Comparison of ENCODE assay signal across 11 cellular contexts in the genomic region with DNA sequence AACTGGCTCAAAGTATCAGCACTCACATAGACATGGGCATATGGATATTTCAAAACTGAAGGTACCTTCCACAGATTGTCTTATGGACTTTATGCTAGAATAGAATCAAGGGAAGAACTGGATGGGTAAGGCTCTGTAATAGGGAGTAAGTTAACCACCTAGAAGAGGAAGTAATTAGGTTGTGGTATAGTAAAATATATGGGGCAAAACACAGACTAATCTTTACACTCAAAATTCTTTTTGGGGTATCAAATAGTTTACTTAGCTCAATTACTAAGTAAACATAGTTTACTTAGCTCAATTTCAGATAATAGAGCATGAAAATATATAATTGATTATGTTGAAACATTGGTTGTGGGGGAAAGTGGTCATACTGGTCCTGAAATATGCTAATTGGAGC.
DNase-seq lines count a peak whose midpoint lies in the region; ATAC-seq and TF ChIP-seq lines count a peak whose summit lies in the region.
"Had no signal": no experiment of that assay in that cellular context is flagged by ENCODE, and none has a peak within 500 bp of the region (broad histone marks: within the 10 kb centered on the region; RNA-seq: fewer than 3 reads in every experiment).

No MANE protein-coding gene starts in this region.

- H3F3A ChIP-seq in smooth muscle cell (ENCODE audit: low read depth) = peaks cover 5% of the 10 kb centered on the region

- H3K9me3 Mint-ChIP-seq in stimulated activated memory B cell treated with anti-CD40 and anti-IgM and Interleukin-4, amounts not matched to agents 10 μg/mL and 1 μg/mL and 100 μg/mL, for 72 hours = no peaks in the 10 kb centered on the region

- intact Hi-C loops in vagina (cut with DNase I) = no loop called here

- no peak overlapping the region for H2AFZ ChIP-seq in smooth muscle cell (ENCODE audit: low read depth)

- H3K27ac Mint-ChIP-seq in stimulated activated memory B cell treated with anti-CD40 and anti-IgM and Interleukin-4, amounts not matched to agents 10 μg/mL and 1 μg/mL and 100 μg/mL, for 72 hours = no peak overlapping the region

- peaks cover 19% of the 10 kb centered on the region for H3K4me1 Mint-ChIP-seq in stimulated activated memory B cell treated with anti-CD40 and anti-IgM and Interleukin-4, amounts not matched to agents 10 μg/mL and 1 μg/mL and 100 μg/mL, for 72 hours

- ATAC-seq in GM19395 (IDR thresholded peaks at IDR 0.05; ENCODE audit: unreplicated experiment) (peak; percentile 55), HG02678 (IDR thresholded peaks at IDR 0.05; ENCODE audit: unreplicated experiment) (peak; percentile 45), HG03439 (IDR thresholded peaks at IDR 0.05; ENCODE audit: unreplicated experiment) (peak; percentile 37), HG03025 (IDR thresholded peaks at IDR 0.05; ENCODE audit: low FRiP score, unreplicated experiment) (no peak)
- no peak for ATAC-seq in stimulated activated memory B cell treated with anti-CD40 and anti-IgM and Interleukin-4, amounts not matched to agents 10 μg/mL and 1 μg/mL and 100 μg/mL, for 72 hours
- ATAC-seq: lower lobe of right lung had no signal

- H3K9me3 ChIP-seq in smooth muscle cell (replicated peaks; ENCODE audit: low read depth) (no peaks in the 10 kb centered on the region), vagina (no peaks in the 10 kb centered on the region)
- H3K9me3 ChIP-seq: esophagus muscularis mucosa, lower lobe of right lung, testis had no signal

- H3K27me3 ChIP-seq in smooth muscle cell (ENCODE audit: low read depth) (no peaks in the 10 kb centered on the region), vagina (no peaks in the 10 kb centered on the region)
- H3K27me3 ChIP-seq: esophagus muscularis mucosa, testis had no signal

- no peak overlapping the region for H3K4me3 Mint-ChIP-seq in stimulated activated memory B cell treated with anti-CD40 and anti-IgM and Interleukin-4, amounts not matched to agents 10 μg/mL and 1 μg/mL and 100 μg/mL, for 72 hours

- H3K4me3 ChIP-seq in smooth muscle cell (no peak overlapping the region), vagina (no peak overlapping the region)
- H3K4me3 ChIP-seq: esophagus muscularis mucosa, lower lobe of right lung, testis had no signal

- no peaks in the 10 kb centered on the region for H3K79me2 ChIP-seq in smooth muscle cell (ENCODE audit: low read depth)

- DNase-seq in smooth muscle cell (lab: John Stamatoyannopoulos, UW; ENCODE audit: unreplicated experiment) (no peak), vagina (ENCODE audit: extremely low spot score in 2 of 2) (no peak)
- DNase-seq: lower lobe of right lung, NCI-H226, testis had no signal

- peak overlapping the region; percentile 1 for H3K4me2 ChIP-seq in smooth muscle cell

- H3K9ac ChIP-seq in smooth muscle cell (ENCODE audit: low read depth) = no peak overlapping the region

- H4K20me1 ChIP-seq in smooth muscle cell (ENCODE audit: low read depth) = no peaks in the 10 kb centered on the region

- TF ChIP-seq CTCF in smooth muscle cell (IDR thresholded peaks at IDR 0.05; ENCODE audit: borderline replicate concordance, insufficient read depth, poor library complexity, severe bottlenecking) (no peak), vagina (IDR thresholded peaks at IDR 0.05) (no peak)

- no peak overlapping the region for H3K27ac ChIP-seq in smooth muscle cell (ENCODE audit: low read depth)
- H3K27ac ChIP-seq in vagina = no peak overlapping the region
- H3K27ac ChIP-seq: esophagus muscularis mucosa, lower lobe of right lung, testis had no signal

- TF ChIP-seq POLR2A in vagina (IDR thresholded peaks at IDR 0.05) = no peak

- H3K4me1 ChIP-seq in smooth muscle cell (ENCODE audit: low read depth) = no peaks in the 10 kb centered on the region
- H3K4me1 ChIP-seq in vagina = peaks cover 12% of the 10 kb centered on the region
- H3K4me1 ChIP-seq: esophagus muscularis mucosa, testis had no signal

- H3K36me3 Mint-ChIP-seq in stimulated activated memory B cell treated with anti-CD40 and anti-IgM and Interleukin-4, amounts not matched to agents 10 μg/mL and 1 μg/mL and 100 μg/mL, for 72 hours = no peaks in the 10 kb centered on the region

- no peaks in the 10 kb centered on the region for H3K36me3 ChIP-seq in smooth muscle cell (ENCODE audit: low read depth)
- no peaks in the 10 kb centered on the region for H3K36me3 ChIP-seq in vagina
- H3K36me3 ChIP-seq: esophagus muscularis mucosa, lower lobe of right lung had no signal

- peaks cover 55% of the 10 kb centered on the region for H3K27me3 Mint-ChIP-seq in stimulated activated memory B cell treated with anti-CD40 and anti-IgM and Interleukin-4, amounts not matched to agents 10 μg/mL and 1 μg/mL and 100 μg/mL, for 72 hours

Comparison
In these comparisons a context has a peak if more than half of its experiments do, and no peak if none do; other contexts are left out.
1. ATAC-seq: peak in GM19395 (single experiment), HG02678 (single experiment) and HG03439 (single experiment); none in HG03025 (single experiment) and stimulated activated memory B cell treated with anti-CD40 and anti-IgM and Interleukin-4, amounts not matched to agents 10 μg/mL and 1 μg/mL and 100 μg/mL, for 72 hours (single experiment).